ENCODE assay signal across 8 cellular contexts in genomic region chrX:24146283-24146865, GRCh38. TPM values are rescaled to one million over a fixed set of nuclear protein-coding genes. Genes with fewer than 3 reads are reported as not detected.
DNase-seq lines count a peak whose midpoint lies in the region; ATAC-seq and TF ChIP-seq lines count a peak whose summit lies in the region.

No MANE protein-coding gene starts in this region.

- H3K4me3 Mint-ChIP-seq in activated T-helper 1 cell treated with anti-CD3 and anti-CD28 coated beads, Interleukin-12 subunit alpha, Interleukin-12 subunit beta, Interleukin-2, Interleukin-4 antibody, amounts not matched to agents 30 ng/mL and 10 ng/mL and 1 ng/mL, durations not matched to agents 14 hours and 24 hours and 36 hours: peak overlapping the region; percentile 61

- H3K27me3 Mint-ChIP-seq in activated T-helper 1 cell treated with anti-CD3 and anti-CD28 coated beads, Interleukin-12 subunit alpha, Interleukin-12 subunit beta, Interleukin-2, Interleukin-4 antibody, amounts not matched to agents 30 ng/mL and 10 ng/mL and 1 ng/mL, durations not matched to agents 14 hours and 24 hours and 36 hours (ENCODE audit: insufficient read depth): no peaks in the 10 kb centered on the region

- 10 to 14% methylated on average over 6 of the region's 6 CpGs for WGBS in heart right ventricle, 2 donors
- no CpG with 5 or more reads among the region's 6 CpGs for WGBS in mesodermal cell (ENCODE audit: insufficient coverage in 2 of 2), 2 experiments

- no peaks in the 10 kb centered on the region for H3K36me3 ChIP-seq in heart right ventricle
- peaks cover under 1% of the 10 kb centered on the region for H3K36me3 ChIP-seq in mesodermal cell (ENCODE audit: control insufficient read depth, insufficient read depth, low read length)
- no peaks in the 10 kb centered on the region for H3K36me3 ChIP-seq in uterus

- H3K9me3 Mint-ChIP-seq in activated T-helper 1 cell treated with anti-CD3 and anti-CD28 coated beads, Interleukin-12 subunit alpha, Interleukin-12 subunit beta, Interleukin-2, Interleukin-4 antibody, amounts not matched to agents 30 ng/mL and 10 ng/mL and 1 ng/mL, durations not matched to agents 14 hours and 24 hours and 36 hours: no peaks in the 10 kb centered on the region

- H3K4me1 ChIP-seq in heart right ventricle (peaks cover 0 to 37% (median 22%) of the 10 kb centered on the region in 9 donors), mesodermal cell (ENCODE audit: control insufficient read depth, insufficient read depth, low read length, poor library complexity, severe bottlenecking) (peaks cover 4% of the 10 kb centered on the region), uterus (peaks cover 0 to 11% of the 10 kb centered on the region in 2 donors)

- no peaks in the 10 kb centered on the region for H3K27me3 ChIP-seq in heart right ventricle
- H3K27me3 ChIP-seq in uterus: no peaks in the 10 kb centered on the region

- H3K9me3 ChIP-seq in heart right ventricle: no peaks in the 10 kb centered on the region
- H3K9me3 ChIP-seq in mesodermal cell (ENCODE audit: control insufficient read depth, low read length): no peaks in the 10 kb centered on the region
- no peaks in the 10 kb centered on the region for H3K9me3 ChIP-seq in uterus

- ATAC-seq in heart right ventricle (no peak), left cardiac atrium (no peak), HG03342 (IDR thresholded peaks at IDR 0.05; ENCODE audit: unreplicated experiment) (no peak)

- peaks cover 47% of the 10 kb centered on the region for H3K4me1 Mint-ChIP-seq in activated T-helper 1 cell treated with anti-CD3 and anti-CD28 coated beads, Interleukin-12 subunit alpha, Interleukin-12 subunit beta, Interleukin-2, Interleukin-4 antibody, amounts not matched to agents 30 ng/mL and 10 ng/mL and 1 ng/mL, durations not matched to agents 14 hours and 24 hours and 36 hours (ENCODE audit: low read depth)

- DNase-seq in heart right ventricle (no peak), left cardiac atrium (no peak), uterus (no peak), HuH-7.5 (ENCODE audit: low spot score) (no peak), ureter (ENCODE audit: low spot score) (no peak)
- DNase-seq in activated T-helper 1 cell treated with anti-CD3 and anti-CD28 coated beads, Interleukin-12 subunit alpha, Interleukin-12 subunit beta, Interleukin-2, Interleukin-4 antibody, amounts not matched to agents 30 ng/mL and 10 ng/mL and 1 ng/mL, durations not matched to agents 14 hours and 24 hours and 36 hours (ENCODE audit: low spot score): no peak

- TF ChIP-seq CTCF in heart right ventricle (IDR thresholded peaks at IDR 0.05): no peak
- no peak for TF ChIP-seq CTCF in uterus (IDR thresholded peaks at IDR 0.05)

- TF ChIP-seq POLR2A in uterus (IDR thresholded peaks at IDR 0.05): no peak

- peak overlapping the region in 5 of 10 donors; percentile 10 to 35 (median 27) for H3K4me3 ChIP-seq in heart right ventricle
- H3K4me3 ChIP-seq in mesodermal cell (ENCODE audit: extremely low read depth, insufficient read depth, low read length, poor library complexity, severe bottlenecking): no peak overlapping the region
- H3K4me3 ChIP-seq in uterus: peak overlapping the region; percentile 15 to 16

- intact Hi-C loops in heart right ventricle (cut with DNase I): no loop called here
- intact Hi-C loops in left cardiac atrium (cut with DNase I): no loop called here
- intact Hi-C loops in activated T-helper 1 cell treated with anti-CD3 and anti-CD28 coated beads, Interleukin-12 subunit alpha, Interleukin-12 subunit beta, Interleukin-2, Interleukin-4 antibody, amounts not matched to agents 30 ng/mL and 10 ng/mL and 1 ng/mL, durations not matched to agents 14 hours and 24 hours and 36 hours (cut with micrococcal nuclease): loop anchor here (5.0 kb wide), 2 partner anchors 49 to 194 kb away; no protein-coding TSS in a partner anchor
- intact Hi-C loops in uterus (cut with DNase I; ENCODE audit: low total_unique reads): no loop called here

- H3K27ac ChIP-seq in heart right ventricle (peak overlapping the region in 8 of 10 donors; percentile 18 to 99 (median 96)), mesodermal cell (ENCODE audit: low read depth, low read length, severe bottlenecking) (peak overlapping the region; percentile 62), uterus (peak overlapping the region; percentile 100)

- peak overlapping the region; percentile 82 for H3K27ac Mint-ChIP-seq in activated T-helper 1 cell treated with anti-CD3 and anti-CD28 coated beads, Interleukin-12 subunit alpha, Interleukin-12 subunit beta, Interleukin-2, Interleukin-4 antibody, amounts not matched to agents 30 ng/mL and 10 ng/mL and 1 ng/mL, durations not matched to agents 14 hours and 24 hours and 36 hours

- peaks cover 8% of the 10 kb centered on the region for H3K36me3 Mint-ChIP-seq in activated T-helper 1 cell treated with anti-CD3 and anti-CD28 coated beads, Interleukin-12 subunit alpha, Interleukin-12 subunit beta, Interleukin-2, Interleukin-4 antibody, amounts not matched to agents 30 ng/mL and 10 ng/mL and 1 ng/mL, durations not matched to agents 14 hours and 24 hours and 36 hours (ENCODE audit: low read depth)

RNA-seq across cellular contexts. Expression of gene ZFX, which starts 3.2 kb away (rescaled TPM):
- total RNA-seq in heart right ventricle (10 to 100 TPM; 32.0 to 57.6 (median 38.3) TPM), left cardiac atrium (10 to 100 TPM; 29.7 to 57.3 TPM), uterus (100 to 1,000 TPM in 3 of 4 donors, 10 to 100 TPM in 1; 60.6 to 211 (median 111) TPM), ureter (75.0 TPM)
- 1 to 10 TPM; 3.2 to 9.9 TPM for polyA plus RNA-seq in heart right ventricle
- total RNA-seq in activated T-helper 1 cell treated with anti-CD3 and anti-CD28 coated beads, Interleukin-12 subunit alpha, Interleukin-12 subunit beta, Interleukin-2, Interleukin-4 antibody, amounts not matched to agents 30 ng/mL and 10 ng/mL and 1 ng/mL, durations not matched to agents 14 hours and 24 hours and 36 hours: 43.3 and 43.6 TPM in 2 replicates
- 16.6 TPM for polyA plus RNA-seq in mesodermal cell (2013, experiment 1 of 2)
- 12.1 TPM for polyA plus RNA-seq in mesodermal cell (2013, experiment 2 of 2)
